23 cellular contexts compared by ENCODE assay signal in genomic region chr1:179448429-179449149, GRCh38.
"Had no signal": no experiment of that assay in that cellular context is flagged by ENCODE, and none has a peak within 500 bp of the region (broad histone marks: within the 10 kb centered on the region; RNA-seq: fewer than 3 reads in every experiment).

No MANE protein-coding gene starts in this region.

- H3K9me3 ChIP-seq: adrenal gland, breast epithelium, SJCRH30, SK-N-SH had no signal

- H3K4me1 ChIP-seq: adrenal gland, breast epithelium, SJCRH30 had no signal

- ATAC-seq: activated CD4-positive, CD25-positive, alpha-beta regulatory T cell treated with anti-CD3 and anti-CD28 coated beads, Interleukin-2, amount 50 U/mL, for 24 hours; activated CD8-positive, alpha-beta T cell treated with anti-CD3 and anti-CD28 coated beads for 36 hours; Panc1; Right ventricle myocardium inferior had no signal

- H3K27me3 ChIP-seq: adrenal gland, breast epithelium, SJCRH30 had no signal

- DNase-seq: activated CD4-positive, alpha-beta T cell treated with anti-CD3 and anti-CD28 coated beads for 4 hours; activated CD8-positive, alpha-beta memory T cell treated with anti-CD3 and anti-CD28 coated beads, Interleukin-2, amount 50 U/mL, for 4 hours; activated CD8-positive, alpha-beta T cell treated with anti-CD3 and anti-CD28 coated beads for 36 hours; activated naive CD4-positive, alpha-beta T cell treated with anti-CD3 and anti-CD28 coated beads, Interleukin-2, amount 50 U/mL, for 16 hours; activated naive CD8-positive, alpha-beta T cell treated with anti-CD3 and anti-CD28 coated beads, Interleukin-2, amount 10 ng/mL, durations not matched to agents 7 days and 5 days; adrenal gland; central memory CD4-positive, alpha-beta T cell; Karpas-422; NCI-H1048; NCI-H1417 treated with DMSO at 0.1 percent for 48 hours; NCI-H1694; NCI-H2029; NCI-H345; NCI-H510A; NCI-H69; RPMI8226; SJCRH30; SK-N-SH; T-helper 1 cell had no signal

- H3K4me3 ChIP-seq: adrenal gland, breast epithelium, SJCRH30 had no signal

- H3K27ac ChIP-seq: adrenal gland, breast epithelium, SJCRH30 had no signal
